9 cellular contexts compared by ENCODE assay signal in the genomic region with DNA sequence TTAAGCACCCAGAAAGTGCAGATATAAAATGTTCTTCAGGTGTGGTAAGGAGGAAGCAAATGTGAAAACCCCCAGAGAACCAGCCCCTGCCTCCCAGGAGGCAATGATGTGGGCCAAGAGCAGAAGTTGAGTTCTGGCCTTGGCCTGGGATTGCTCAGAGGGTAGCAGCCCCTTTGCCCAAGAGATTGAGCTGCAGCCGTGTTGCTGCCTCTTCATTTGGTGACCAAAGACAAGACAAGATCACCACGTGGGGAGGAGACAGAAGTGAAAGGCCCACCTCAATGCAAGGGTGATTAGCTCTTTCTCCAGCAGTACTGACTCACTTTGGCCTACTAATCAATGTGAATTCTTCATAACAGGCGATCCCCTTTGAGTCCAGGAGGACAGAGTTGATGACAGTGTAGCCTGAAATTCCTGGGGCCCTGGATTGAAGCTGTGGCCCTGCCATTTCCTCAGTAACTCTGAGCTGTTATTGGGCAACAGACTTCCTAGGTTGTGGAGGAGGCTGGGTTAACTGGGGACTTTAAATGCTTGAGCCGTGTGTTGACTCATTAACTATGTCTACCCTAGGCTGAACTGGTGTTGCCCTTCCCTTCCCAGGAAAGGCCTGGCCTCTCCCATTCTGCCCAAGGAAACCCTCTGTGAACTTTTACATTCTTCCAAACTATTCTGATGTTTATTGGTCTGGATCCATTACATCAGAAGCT.
DNase-seq lines count a peak whose midpoint lies in the region; ATAC-seq and TF ChIP-seq lines count a peak whose summit lies in the region.
"Had no signal": no experiment of that assay in that cellular context is flagged by ENCODE, and none has a peak within 500 bp of the region (broad histone marks: within the 10 kb centered on the region; RNA-seq: fewer than 3 reads in every experiment).

No MANE protein-coding gene starts in this region.

- H3K27ac Mint-ChIP-seq in activated CD4-positive, alpha-beta T cell treated with anti-CD3 and anti-CD28 coated beads, Interleukin-2, amount 10 ng/mL, durations not matched to agents 7 days and 5 days: peak overlapping the region; percentile 54

- H2BK120ac ChIP-seq in IMR-90 (ENCODE audit: low read depth, low read length): no peak overlapping the region

- dilution Hi-C loops in IMR-90 (cut with HindIII; ENCODE audit: low sequenced_read_pairs, unreplicated experiment): no loop called here

- TF ChIP-seq POLR2A in IMR-90 (IDR thresholded peaks at IDR 0.05; ENCODE audit: low read depth, low read length): no peak

- ATAC-seq in IMR-90 (ENCODE audit: low read depth): no peak
- ATAC-seq: SK-N-SH treated with all-trans-retinoic acid at 6 μM for 48 hours had no signal

- no peak overlapping the region for H2BK15ac ChIP-seq in IMR-90 (ENCODE audit: low read depth, low read length)

- H3K27me3 Mint-ChIP-seq in activated CD4-positive, alpha-beta T cell treated with anti-CD3 and anti-CD28 coated beads, Interleukin-2, amount 10 ng/mL, durations not matched to agents 7 days and 5 days: no peaks in the 10 kb centered on the region

- in situ Hi-C loops in IMR-90 (cut with MboI; ENCODE audit: low sequenced_read_pairs): no loop called here

- H3K4me1 Mint-ChIP-seq in activated CD4-positive, alpha-beta T cell treated with anti-CD3 and anti-CD28 coated beads, Interleukin-2, amount 10 ng/mL, durations not matched to agents 7 days and 5 days: peaks cover 75% of the 10 kb centered on the region

- POLR2A ChIA-PET in activated CD4-positive, alpha-beta T cell treated with anti-CD3 and anti-CD28 coated beads, Interleukin-2, amount 10 ng/mL, durations not matched to agents 7 days and 5 days (lab: Charles Lee): no interaction called here
- POLR2A ChIA-PET in IMR-90 (lab: Charles Lee; ENCODE audit: unreplicated experiment): no interaction called here

- no peak overlapping the region for H2BK5ac ChIP-seq in IMR-90 (ENCODE audit: low read depth, low read length, poor library complexity, severe bottlenecking)

- H4K20me1 ChIP-seq in IMR-90 (ENCODE audit: insufficient read depth, low read length) (no peaks in the 10 kb centered on the region), osteoblast (ENCODE audit: insufficient read depth, low read length) (no peaks in the 10 kb centered on the region)

- no peak overlapping the region for H2AK5ac ChIP-seq in IMR-90 (ENCODE audit: low read depth, low read length)

- WGBS in IMR-90 (ENCODE audit: extremely low coverage in 2 of 2, insufficient read length in 1 of 2), 2 experiments: 20% methylated on average over 1 of the region's 4 CpGs; no CpG with 5 or more reads in 1 of the 2 experiments

- no peak overlapping the region for H3K4ac ChIP-seq in IMR-90 (ENCODE audit: low read depth, low read length)

- H3K23ac ChIP-seq in IMR-90 (ENCODE audit: low read depth, low read length): no peak overlapping the region

- no peak for DNase-seq in activated CD4-positive, alpha-beta T cell treated with anti-CD3 and anti-CD28 coated beads, Interleukin-2, amount 10 ng/mL, durations not matched to agents 7 days and 5 days
- DNase-seq in activated CD4-positive, alpha-beta T cell treated with anti-CD3 and anti-CD28 coated beads, Interleukin-2, amount 50 U/mL, for 48 hours: no peak
- DNase-seq in IMR-90: peak; percentile 11
- DNase-seq in epithelial cell of esophagus (ENCODE audit: low read depth): peak; percentile 68
- peak; percentile 27 for DNase-seq in stimulated activated CD8-positive, alpha-beta memory T cell treated with anti-CD3 and anti-CD28 coated beads, Interleukin-4, amount 100 ng/mL, for 48 hours
- no peak for DNase-seq in A172 (ENCODE audit: low spot score)
- no peak for DNase-seq in SW480 (ENCODE audit: low spot score)
- no peak for DNase-seq in osteoblast (ENCODE audit: insufficient read length, low spot score, missing footprints)

- peaks cover 49% of the 10 kb centered on the region for H3K36me3 Mint-ChIP-seq in activated CD4-positive, alpha-beta T cell treated with anti-CD3 and anti-CD28 coated beads, Interleukin-2, amount 10 ng/mL, durations not matched to agents 7 days and 5 days (ENCODE audit: low read depth)

- H3K14ac ChIP-seq in IMR-90 (replicated peaks; ENCODE audit: low read depth, low read length): no peak overlapping the region; the same call in 1 of the 2 replicates

- no TSS peak for BruUV-seq in IMR-90 (replicated peaks; lab: Mats Ljungman, UMichigan)

- H3K4me3 Mint-ChIP-seq in activated CD4-positive, alpha-beta T cell treated with anti-CD3 and anti-CD28 coated beads, Interleukin-2, amount 10 ng/mL, durations not matched to agents 7 days and 5 days: no peak overlapping the region

- H3K56ac ChIP-seq in IMR-90 (ENCODE audit: extremely low read depth, insufficient read depth, low read length): no peak overlapping the region

- H4K91ac ChIP-seq in IMR-90 (ENCODE audit: insufficient read depth, low read depth, low read length): no peak overlapping the region

- H2AFZ ChIP-seq in IMR-90 (replicated peaks; ENCODE audit: low read length, poor library complexity) (no peak overlapping the region), osteoblast (ENCODE audit: low read length) (no peak overlapping the region)

- H3K9ac ChIP-seq in IMR-90 (ENCODE audit: low read depth, low read length): no peak overlapping the region

- no peak overlapping the region for H3K4me3 ChIP-seq in IMR-90 (ENCODE audit: insufficient read depth, low read depth, low read length)
- H3K4me3 ChIP-seq in epithelial cell of esophagus (ENCODE audit: low read length): no peak overlapping the region
- no peak overlapping the region for H3K4me3 ChIP-seq in osteoblast (ENCODE audit: insufficient read depth, low read length)

- peaks cover under 1% of the 10 kb centered on the region for H3K9me3 Mint-ChIP-seq in activated CD4-positive, alpha-beta T cell treated with anti-CD3 and anti-CD28 coated beads, Interleukin-2, amount 10 ng/mL, durations not matched to agents 7 days and 5 days

- H2BK20ac ChIP-seq in IMR-90 (ENCODE audit: low read depth, low read length): no peak overlapping the region

- no peak overlapping the region for H2AK9ac ChIP-seq in IMR-90 (replicated peaks; ENCODE audit: low read depth, low read length, poor library complexity)

- H3K4me2 ChIP-seq in IMR-90 (ENCODE audit: low read depth, low read length) (no peak overlapping the region), osteoblast (ENCODE audit: insufficient read depth, low read length) (no peak overlapping the region)

- TF ChIP-seq CTCF in IMR-90 (conservative IDR thresholded peaks at IDR 0.05; ENCODE audit: low read depth, low read length): no peak
- TF ChIP-seq CTCF in epithelial cell of esophagus (IDR thresholded peaks at IDR 0.05; ENCODE audit: insufficient read depth, low read depth, low read length, missing control alignments): no peak
- TF ChIP-seq CTCF in osteoblast (IDR thresholded peaks at IDR 0.05; ENCODE audit: extremely low read depth, low read depth, low read length): no peak

- H3K79me1 ChIP-seq in IMR-90 (ENCODE audit: low read depth in 1 of 2, low read length in 2 of 2): no peaks in the 10 kb centered on the region

- H3K27ac ChIP-seq in IMR-90 (ENCODE audit: insufficient read depth, low read length) (no peak overlapping the region), osteoblast (ENCODE audit: low read depth, low read length) (no peak overlapping the region)

- no peak overlapping the region for H4K5ac ChIP-seq in IMR-90 (ENCODE audit: low read depth, low read length)

- no peak overlapping the region for H3K18ac ChIP-seq in IMR-90 (ENCODE audit: low read depth, low read length)

- no peak overlapping the region for H4K8ac ChIP-seq in IMR-90 (ENCODE audit: low read depth in 2 of 2, low read length in 2 of 2)

- H3K9me1 ChIP-seq in IMR-90 (ENCODE audit: insufficient read depth, low read length): no peaks in the 10 kb centered on the region

- H3K27me3 ChIP-seq in IMR-90 (ENCODE audit: control insufficient read depth, insufficient read depth, low read length): no peaks in the 10 kb centered on the region
- H3K27me3 ChIP-seq in osteoblast (ENCODE audit: insufficient read depth, low read length): no peaks in the 10 kb centered on the region

- CTCF ChIA-PET in activated CD4-positive, alpha-beta T cell treated with anti-CD3 and anti-CD28 coated beads, Interleukin-2, amount 10 ng/mL, durations not matched to agents 7 days and 5 days (lab: Charles Lee): interaction anchor here (0.8 to 2.1 kb wide), 4 partner anchors 9 to 165 kb away, joined by 3 to 8 read pairs (median 4); no protein-coding TSS in a partner anchor
- CTCF ChIA-PET in IMR-90 (lab: Yijun Ruan, JAX): no interaction called here

- peaks cover 8% of the 10 kb centered on the region; the same call in 1 of the 2 replicates for H3K4me1 ChIP-seq in IMR-90 (ENCODE audit: control insufficient read depth, insufficient read depth, low read length)
- H3K4me1 ChIP-seq in osteoblast (ENCODE audit: insufficient read depth, low read length): no peaks in the 10 kb centered on the region

- no peaks in the 10 kb centered on the region for H3K79me2 ChIP-seq in osteoblast (ENCODE audit: insufficient read depth, low read length)

- H3K9me3 ChIP-seq in IMR-90 (ENCODE audit: control insufficient read depth, insufficient read depth, low read length): no peaks in the 10 kb centered on the region
- H3K9me3 ChIP-seq in osteoblast (ENCODE audit: low read depth, low read length): no peaks in the 10 kb centered on the region

- no peak for TF ChIP-seq RAD21 in IMR-90 (IDR thresholded peaks at IDR 0.05; ENCODE audit: low read length)

- H3K36me3 ChIP-seq in IMR-90 (ENCODE audit: control insufficient read depth, insufficient read depth, low read length): no peaks in the 10 kb centered on the region
- H3K36me3 ChIP-seq in osteoblast (ENCODE audit: insufficient read depth, low read length): no peaks in the 10 kb centered on the region

- intact Hi-C loops in IMR-90 (cut with micrococcal nuclease): no loop called here

TF ChIP-seq in IMR-90, 13 proteins besides CTCF, POLR2A, EP300 and RAD21:
- TF ChIP-seq CEBPB (IDR thresholded peaks at IDR 0.05; ENCODE audit: low read depth, low read length) (no peak), SMC3 (IDR thresholded peaks at IDR 0.05; ENCODE audit: low read depth, low read length) (no peak), MAFK (IDR thresholded peaks at IDR 0.05; ENCODE audit: low read depth, low read length) (no peak), CHD1 (IDR thresholded peaks at IDR 0.05; ENCODE audit: low read depth, low read length) (no peak), RCOR1 (IDR thresholded peaks at IDR 0.05; ENCODE audit: insufficient replicate concordance, low read length) (no peak), USF2 (IDR thresholded peaks at IDR 0.05; ENCODE audit: low read depth, low read length) (no peak)

Comparison
In these comparisons a context has a peak if more than half of its experiments do, and no peak if none do; other contexts are left out.
1. DNase-seq: peak in IMR-90 (single experiment), epithelial cell of esophagus (single experiment) and stimulated activated CD8-positive, alpha-beta memory T cell treated with anti-CD3 and anti-CD28 coated beads, Interleukin-4, amount 100 ng/mL, for 48 hours (single experiment); none in activated CD4-positive, alpha-beta T cell treated with anti-CD3 and anti-CD28 coated beads, Interleukin-2, amount 10 ng/mL, durations not matched to agents 7 days and 5 days (single experiment), activated CD4-positive, alpha-beta T cell treated with anti-CD3 and anti-CD28 coated beads, Interleukin-2, amount 50 U/mL, for 48 hours (0 of 2), A172 (single experiment), SW480 (single experiment) and osteoblast (single experiment).